In genomic region chr12:108820700-108821406, GRCh38 we compare ENCODE assay signal across 16 cellular contexts. TPM values are rescaled to one million over a fixed set of nuclear protein-coding genes. Genes with fewer than 3 reads are reported as not detected.
A peak's percentile ranks its signal among the peaks of the same experiment; 100 is the strongest.
DNase-seq lines count a peak whose midpoint lies in the region; ATAC-seq and TF ChIP-seq lines count a peak whose summit lies in the region.
"Had no signal": no experiment of that assay in that cellular context is flagged by ENCODE, and none has a peak within 500 bp of the region (broad histone marks: within the 10 kb centered on the region; RNA-seq: fewer than 3 reads in every experiment).

No MANE protein-coding gene starts in this region.

- H3K27ac Mint-ChIP-seq in GM23338 = peak overlapping the region; percentile 78

- WGBS in gastroesophageal sphincter (ENCODE audit: low coverage in 1 of 2), 2 donors = 64% methylated on average over 5 to 6 of the region's 10 CpGs
- 56 to 72% (median 60%) methylated on average over 10 of the region's 10 CpGs for WGBS in ovary, 3 donors

- H3K27me3 ChIP-seq in GM23338 (ENCODE audit: insufficient read depth) (no peaks in the 10 kb centered on the region), RWPE2 (ENCODE audit: insufficient read depth, poor library complexity, severe bottlenecking) (no peaks in the 10 kb centered on the region), gastroesophageal sphincter (no peaks in the 10 kb centered on the region), ovary (no peaks in the 10 kb centered on the region)
- H3K27me3 ChIP-seq: SJSA1 had no signal

- intact Hi-C loops in sciatic nerve (cut with DNase I) = no loop called here
- intact Hi-C loops in ovary (cut with DNase I) = loop anchor here in 1 of 4 donors (10.0 kb wide), 1 partner anchor 274 kb away; the partner anchor contains the start of genes ALKBH2 and UNG

- no peaks in the 10 kb centered on the region; the same call in 1 of the 2 replicates for H3K36me3 ChIP-seq in GM23338 (ENCODE audit: insufficient read depth)
- peaks cover 97% of the 10 kb centered on the region for H3K36me3 ChIP-seq in RWPE2 (ENCODE audit: low read depth)
- peaks cover 0 to 55% of the 10 kb centered on the region in 2 donors for H3K36me3 ChIP-seq in gastroesophageal sphincter
- H3K36me3 ChIP-seq in ovary = no peaks in the 10 kb centered on the region

- H3K4me2 ChIP-seq in GM23338 = no peak overlapping the region

- H3K9me2 ChIP-seq in GM23338 (ENCODE audit: insufficient read depth) = no peaks in the 10 kb centered on the region

- H3K4me1 ChIP-seq in GM23338 (ENCODE audit: insufficient read depth) = peaks cover 6% of the 10 kb centered on the region; the same call in 1 of the 2 replicates
- H3K4me1 ChIP-seq in RWPE2 (ENCODE audit: insufficient read depth, poor library complexity, severe bottlenecking) = peaks cover 44% of the 10 kb centered on the region
- H3K4me1 ChIP-seq in gastroesophageal sphincter = peaks cover 0 to 89% (median 42%) of the 10 kb centered on the region in 3 donors
- H3K4me1 ChIP-seq in ovary (ENCODE audit: insufficient read depth) = peaks cover 11% of the 10 kb centered on the region

- no peak overlapping the region for H3K4me3 Mint-ChIP-seq in GM23338
- H3K4me3 Mint-ChIP-seq: CD4-positive, alpha-beta memory T cell; neural crest cell had no signal

- no peaks in the 10 kb centered on the region for H3K9me3 ChIP-seq in RWPE2 (ENCODE audit: severe bottlenecking)
- H3K9me3 ChIP-seq in gastroesophageal sphincter = no peaks in the 10 kb centered on the region
- no peaks in the 10 kb centered on the region for H3K9me3 ChIP-seq in ovary
- H3K9me3 ChIP-seq: SJSA1 had no signal

- H3K4me1 Mint-ChIP-seq in GM23338 = peaks cover 14% of the 10 kb centered on the region

- no peak for TF ChIP-seq EP300 in gastroesophageal sphincter (IDR thresholded peaks at IDR 0.05)
- TF ChIP-seq EP300 in ovary (IDR thresholded peaks at IDR 0.05) = no peak

- TF ChIP-seq CTCF in GM23338 (conservative IDR thresholded peaks at IDR 0.05; ENCODE audit: low read depth in 2 of 2) (no peak), RWPE2 (IDR thresholded peaks at IDR 0.05; ENCODE audit: poor library complexity, severe bottlenecking) (no peak), gastroesophageal sphincter (IDR thresholded peaks at IDR 0.05) (no peak), ovary (IDR thresholded peaks at IDR 0.05) (no peak)

- peaks cover 2% of the 10 kb centered on the region; the same call in 1 of the 2 replicates for H4K20me1 ChIP-seq in GM23338 (replicated peaks; ENCODE audit: insufficient read depth)

- H3K9me3 Mint-ChIP-seq in GM23338 = no peaks in the 10 kb centered on the region
- H3K9me3 Mint-ChIP-seq: CD4-positive, alpha-beta memory T cell; neural crest cell had no signal

- H3K79me2 ChIP-seq in GM23338 (replicated peaks; ENCODE audit: insufficient read depth) = peaks cover 19% of the 10 kb centered on the region

- no peak overlapping the region for H3K4me3 ChIP-seq in GM23338
- no peak overlapping the region for H3K4me3 ChIP-seq in RWPE2 (ENCODE audit: severe bottlenecking)
- H3K4me3 ChIP-seq in gastroesophageal sphincter = no peak overlapping the region
- H3K4me3 ChIP-seq in ovary = no peak overlapping the region
- H3K4me3 ChIP-seq: SJSA1 had no signal

- H3K27ac ChIP-seq in GM23338 (ENCODE audit: low read depth) = no peak overlapping the region
- H3K27ac ChIP-seq in RWPE2 (ENCODE audit: poor library complexity, severe bottlenecking) = peak overlapping the region; percentile 16
- H3K27ac ChIP-seq in gastroesophageal sphincter = peak overlapping the region in 3 of 4 donors; percentile 25 to 45 (median 41)
- H3K27ac ChIP-seq in caudate nucleus (ENCODE audit: low read depth, low read length) = no peak overlapping the region
- no peak overlapping the region for H3K27ac ChIP-seq in ovary
- H3K27ac ChIP-seq: SJSA1 had no signal

- no peak for DNase-seq in GM23338 (ENCODE audit: low spot score)
- no peak for DNase-seq in RWPE2 (ENCODE audit: low spot score)
- no peak for DNase-seq in sciatic nerve (ENCODE audit: low spot score)
- no peak for DNase-seq in caudate nucleus (lab: John Stamatoyannopoulos, UW)
- DNase-seq in stimulated activated CD4-positive, alpha-beta T cell treated with anti-CD3 and anti-CD28 coated beads, Interleukin-4, amount 100 ng/mL, for 24 hours = no peak
- no peak for DNase-seq in ovary
- DNase-seq: activated CD4-positive, alpha-beta T cell treated with anti-CD3 and anti-CD28 coated beads for 48 hours; CD4-positive, alpha-beta memory T cell; islet precursor cell; NCI-H526 had no signal

- peaks cover 10% of the 10 kb centered on the region; the same call in 2 of the 3 replicates for H3K36me3 Mint-ChIP-seq in GM23338 (ENCODE audit: low read depth)

- H3F3A ChIP-seq in GM23338 (replicated peaks; ENCODE audit: low read depth) = no peaks in the 10 kb centered on the region

- ATAC-seq in GM23338 (no peak), RWPE2 (ENCODE audit: low read depth) (no peak), gastroesophageal sphincter (no peak), sciatic nerve (peak; percentile 35)
- no peak for ATAC-seq in activated CD4-positive, CD25-positive, alpha-beta regulatory T cell treated with anti-CD3 and anti-CD28 coated beads, Interleukin-2, amount 50 U/mL, for 24 hours

- no peak overlapping the region for H2AFZ ChIP-seq in GM23338

- no peak for TF ChIP-seq POLR2A in gastroesophageal sphincter (IDR thresholded peaks at IDR 0.05)
- no peak for TF ChIP-seq POLR2A in ovary (IDR thresholded peaks at IDR 0.05)

- no peaks in the 10 kb centered on the region for H3K27me3 Mint-ChIP-seq in GM23338 (ENCODE audit: insufficient read depth, low read depth, poor library complexity)
- H3K27me3 Mint-ChIP-seq: CD4-positive, alpha-beta memory T cell had no signal

TF ChIP-seq in GM23338, 12 proteins besides CTCF, POLR2A, EP300 and RAD21 (continues in another document):
- no peak for TF ChIP-seq ZNF462 (CRISPR knock-in tag; IDR thresholded peaks at IDR 0.05)

RNA-seq across cellular contexts. Expression of gene SSH1, which starts 36.5 kb away (rescaled TPM):
- total RNA-seq in GM23338 (2014; rRNA removed; shearing (Covaris generic)) = 10.8 and 11.8 TPM in 2 replicates
- polyA plus RNA-seq in GM23338 (2016; fragmentation: Nextera tagmentation; extraction: Ambion mirVana) = 3.4 and 3.6 TPM in 2 replicates
- total RNA-seq in gastroesophageal sphincter = 10 to 100 TPM; 16.2 to 35.0 (median 17.2) TPM
- total RNA-seq in sciatic nerve = 74.3 TPM
- 10 to 100 TPM in 6 of 7 donors, 1 to 10 TPM in 1; 8.0 to 38.3 (median 35.1) TPM for total RNA-seq in ovary
- 10 to 100 TPM in 1 of 2 donors, 1 to 10 TPM in 1; 7.3 to 15.4 TPM for polyA plus RNA-seq in ovary

RNA-seq across cellular contexts. Expression of gene DAO, which starts 59.0 kb away (rescaled TPM):
- total RNA-seq in GM23338 (2014; rRNA removed; shearing (Covaris generic)) = not detected in 2 replicates
- polyA plus RNA-seq in GM23338 (2016; fragmentation: Nextera tagmentation; extraction: Ambion mirVana) (not detected in 2 replicates), ovary (not detected)
- total RNA-seq in gastroesophageal sphincter (1 to 10 TPM in 1 of 4 donors, not detected in 3; 2.5 TPM), sciatic nerve (not detected), ovary (not detected)
- total RNA-seq: CD4-positive, alpha-beta memory T cell; cerebellum; fibroblast of villous mesenchyme; neural crest cell; SJSA1 had no signal
- polyA plus RNA-seq: CD4-positive, alpha-beta memory T cell had no signal

Comparison
In these comparisons a context has a peak if more than half of its experiments do, and no peak if none do; other contexts are left out.
1. H3K27ac ChIP-seq: peak in RWPE2 (single experiment) and gastroesophageal sphincter (3 of 4); none in GM23338 (single experiment), caudate nucleus (single experiment) and ovary (0 of 2).